ENCODE assay signal across 26 cellular contexts in genomic region chr20:54355631-54356280, GRCh38.
A peak's percentile ranks its signal among the peaks of the same experiment; 100 is the strongest.
DNase-seq lines count a peak whose midpoint lies in the region; ATAC-seq, FAIRE-seq and TF ChIP-seq lines count a peak whose summit lies in the region.
"Had no signal": no experiment of that assay in that cellular context is flagged by ENCODE, and none has a peak within 500 bp of the region (broad histone marks: within the 10 kb centered on the region; RNA-seq: fewer than 3 reads in every experiment).

No MANE protein-coding gene starts in this region.

- TF ChIP-seq RAD21 in GM12878 (IDR thresholded peaks at IDR 0.05; ENCODE audit: insufficient read depth, low read depth, low read length) = no peak

- WGBS in GM12878 (ENCODE audit: insufficient coverage, insufficient replicate concordance, low lambda C conversion rate, missing lambda C conversion rate) = 12% methylated on average over 7 of the region's 7 CpGs

- intact Hi-C loops in GM12878 (cut with micrococcal nuclease; ENCODE audit: unreplicated experiment) = no loop called here

- SMC1A ChIA-PET in GM12878 (lab: Charles Lee; ENCODE audit: uncharacterized antibody, unreplicated experiment) = no interaction called here

- H4K20me1 ChIP-seq in GM12878 (ENCODE audit: control insufficient read depth, insufficient read depth) = no peaks in the 10 kb centered on the region

- no peak for TF ChIP-seq CTCF in GM12878 (IDR thresholded peaks at IDR 0.05 in 2 of 3, conservative IDR thresholded peaks at IDR 0.05 in 1 of 3; ENCODE audit: control insufficient read depth in 2 of 3, extremely low read depth in 1 of 3, insufficient read depth in 1 of 3, low read depth in 3 of 3, low read length in 3 of 3)

- H3K36me3 ChIP-seq in GM12878 (ENCODE audit: control insufficient read depth in 2 of 2, insufficient read depth in 2 of 2, low read length in 1 of 2) = no peaks in the 10 kb centered on the region
- H3K36me3 ChIP-seq in skeletal muscle satellite cell (ENCODE audit: insufficient read depth, low read length) = no peaks in the 10 kb centered on the region

- H3K79me2 ChIP-seq in GM12878 (ENCODE audit: control insufficient read depth, insufficient read depth, low read length) = no peaks in the 10 kb centered on the region

- no peak overlapping the region for H2AFZ ChIP-seq in GM12878 (ENCODE audit: control insufficient read depth, low read depth, low read length)
- H2AFZ ChIP-seq: GM23248 had no signal

- ATAC-seq in GM12878 (0 out of 3 replicates have a peak, but pooled peaks have one; percentile 17), GM19351 (IDR thresholded peaks at IDR 0.05; ENCODE audit: unreplicated experiment) (no peak)
- ATAC-seq: activated CD4-positive, CD25-positive, alpha-beta regulatory T cell treated with anti-CD3 and anti-CD28 coated beads, Interleukin-2, amount 50 U/mL, for 24 hours; activated CD8-positive, alpha-beta T cell treated with anti-CD3 and anti-CD28 coated beads, Interleukin-2, amount 10 ng/mL, durations not matched to agents 7 days and 5 days; left colon; naive thymus-derived CD4-positive, alpha-beta T cell; T-cell had no signal

- no peak for TF ChIP-seq POLR2A in GM12878 (IDR thresholded peaks at IDR 0.05; ENCODE audit: low read depth, low read length)

- H3K9me3 ChIP-seq in GM12878 (replicated peaks; ENCODE audit: control insufficient read depth, insufficient read depth, low read length) (no peaks in the 10 kb centered on the region), skeletal muscle satellite cell (replicated peaks; ENCODE audit: low read length) (no peaks in the 10 kb centered on the region)

- no TSS peak for BruUV-seq in GM12878 (replicated peaks; lab: Mats Ljungman, UMichigan)

- no peak overlapping the region for H3K4me2 ChIP-seq in GM12878 (ENCODE audit: control insufficient read depth, insufficient read depth)
- peak overlapping the region; percentile 48 for H3K4me2 ChIP-seq in skeletal muscle satellite cell (ENCODE audit: low read length)

- RAD21 ChIA-PET in GM12878 (lab: Charles Lee; ENCODE audit: unreplicated experiment) = no interaction called here

- CTCF ChIA-PET in GM12878 (lab: Yijun Ruan, JAX) = interaction anchor here (0.7 to 0.9 kb wide), 2 partner anchors 11 to 1192 kb away, joined by 4 read pairs; no protein-coding TSS in a partner anchor

- no peak for FAIRE-seq in GM12878 (lab: Jason Lieb, UNC)
- FAIRE-seq: endothelial cell of umbilical vein had no signal

- no peak for TF ChIP-seq EP300 in GM12878 (IDR thresholded peaks at IDR 0.05; ENCODE audit: borderline replicate concordance in 1 of 2, control insufficient read depth in 1 of 2, low read depth in 2 of 2, low read length in 2 of 2)

- DNase-seq in NCI-H82 (lab: John Stamatoyannopoulos, UW) (peak; percentile 5), NCI-H82 treated with DMSO at 0.1 percent for 48 hours (lab: John Stamatoyannopoulos, UW; ENCODE audit: unreplicated experiment) (no peak), GM12878 (ENCODE audit: low read depth, low spot score) (no peak), fibroblast of peridontal ligament (ENCODE audit: extremely low read depth) (peak; percentile 55), GM03348 (ENCODE audit: low spot score) (no peak), activated gamma-delta T cell treated with Interleukin-2 at 50 U/mL for 16 hours (no peak)
- DNase-seq: activated CD8-positive, alpha-beta T cell treated with anti-CD3 and anti-CD28 coated beads, Interleukin-2, amount 10 ng/mL, durations not matched to agents 7 days and 5 days; activated naive CD4-positive, alpha-beta T cell; activated T-cell treated with anti-CD3 and anti-CD28 coated beads, Interleukin-2, amount 50 U/mL, for 1 hour; AML-193; DMS79 treated with DMSO at 0.1 percent for 48 hours; dorsolateral prefrontal cortex; GM23248; Kasumi-1; left colon; naive thymus-derived CD4-positive, alpha-beta T cell; NCI-H748 treated with DMSO at 0.1 percent for 48 hours; occipital lobe; OCI-M1; SHP77; stimulated activated CD8-positive, alpha-beta memory T cell treated with anti-CD3 and anti-CD28 coated beads, Interleukin-4, amount 100 ng/mL, for 48 hours; T-cell had no signal

- H3K27ac ChIP-seq in GM12878 (ENCODE audit: control insufficient read depth, insufficient read depth) = no peak overlapping the region
- H3K27ac ChIP-seq: dorsolateral prefrontal cortex, GM23248 had no signal

- in situ Hi-C loops in GM12878 (cut with MboI) = no loop called here

- H3K9ac ChIP-seq in GM12878 (ENCODE audit: control insufficient read depth, insufficient read depth, low read length) = no peak overlapping the region
- no peak overlapping the region for H3K9ac ChIP-seq in skeletal muscle satellite cell (ENCODE audit: low read depth, low read length)
- H3K9ac ChIP-seq: GM23248 had no signal

- no peaks in the 10 kb centered on the region for H3K4me1 ChIP-seq in GM12878 (ENCODE audit: control insufficient read depth, insufficient read depth, low read length)
- peaks cover 10% of the 10 kb centered on the region for H3K4me1 ChIP-seq in skeletal muscle satellite cell (ENCODE audit: control insufficient read depth, insufficient read depth, low read length)

- POLR2A ChIA-PET in GM12878 (lab: Charles Lee) = interaction anchor here (0.5 kb wide), 1 partner anchor 20 kb away, joined by 4 read pairs; no protein-coding TSS in a partner anchor

- H3K27me3 ChIP-seq in GM12878 (replicated peaks in 1 of 2; ENCODE audit: control insufficient read depth in 2 of 2, insufficient read depth in 2 of 2, low read length in 1 of 2) (no peaks in the 10 kb centered on the region; a peak in 1 of 4 replicates), skeletal muscle satellite cell (ENCODE audit: control insufficient read depth, insufficient read depth, low read length) (no peaks in the 10 kb centered on the region)
- H3K27me3 ChIP-seq: dorsolateral prefrontal cortex had no signal

- H3K4me3 ChIP-seq in GM12878 (no peak overlapping the region), skeletal muscle satellite cell (ENCODE audit: low read length) (no peak overlapping the region)
- H3K4me3 ChIP-seq: dorsolateral prefrontal cortex, GM23248 had no signal

TF ChIP-seq in GM12878, 131 proteins besides CTCF, POLR2A, EP300 and RAD21:
- TF ChIP-seq YBX1 (IDR thresholded peaks at IDR 0.05) (no peak), NFXL1 (IDR thresholded peaks at IDR 0.05; ENCODE audit: borderline replicate concordance) (peak; percentile 43; the same call in 1 of the 2 replicates)

Comparison
In these comparisons a context has a peak if more than half of its experiments do, and no peak if none do; other contexts are left out.
1. DNase-seq: peak in NCI-H82 (single experiment) and fibroblast of peridontal ligament (single experiment); none in NCI-H82 treated with DMSO at 0.1 percent for 48 hours (single experiment), GM12878 (single experiment), GM03348 (single experiment) and activated gamma-delta T cell treated with Interleukin-2 at 50 U/mL for 16 hours (single experiment).